ENCODE assay signal across 20 cellular contexts in the genomic region with DNA sequence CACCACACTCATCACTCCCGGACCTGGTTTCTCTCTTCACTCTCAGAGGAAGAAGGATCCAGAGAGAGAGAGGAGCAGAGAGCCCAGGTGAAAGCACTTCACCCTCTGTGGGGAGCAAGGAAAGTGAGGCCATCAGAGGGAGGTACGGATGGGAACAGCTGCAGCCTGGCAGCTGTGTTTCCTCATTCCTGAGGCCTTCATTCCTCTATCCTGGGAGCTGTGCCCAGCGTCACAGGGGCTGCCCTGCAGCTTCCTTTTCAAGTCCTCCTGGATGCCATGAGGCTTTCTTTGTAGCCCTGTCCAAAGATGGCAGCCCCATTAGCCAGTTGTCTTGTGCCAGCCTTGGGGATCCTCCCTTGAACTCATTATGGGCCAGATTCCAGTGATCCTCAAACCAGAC.
DNase-seq lines count a peak whose midpoint lies in the region; ATAC-seq, FAIRE-seq and TF ChIP-seq lines count a peak whose summit lies in the region.
"Had no signal": no experiment of that assay in that cellular context is flagged by ENCODE, and none has a peak within 500 bp of the region (broad histone marks: within the 10 kb centered on the region; RNA-seq: fewer than 3 reads in every experiment).

No MANE protein-coding gene starts in this region.

- H4K20me1 ChIP-seq in keratinocyte (ENCODE audit: control insufficient read depth, extremely low read depth, insufficient read depth, low read length) (no peaks in the 10 kb centered on the region), smooth muscle cell (ENCODE audit: low read depth) (no peaks in the 10 kb centered on the region)

- H3K4me1 ChIP-seq in keratinocyte (ENCODE audit: control insufficient read depth, extremely low read depth, insufficient read depth, low read length) (peaks cover 28% of the 10 kb centered on the region), smooth muscle cell (ENCODE audit: low read depth) (no peaks in the 10 kb centered on the region)
- H3K4me1 ChIP-seq: HAP-1, SJSA1 had no signal

- no peak for DNase-seq in Right ventricle myocardium inferior (ENCODE audit: missing footprints)
- no peak for DNase-seq in cardiac septum (ENCODE audit: low spot score)
- DNase-seq in bronchial epithelial cell (ENCODE audit: low read depth): peak; percentile 37
- DNase-seq in keratinocyte (ENCODE audit: low read depth, low spot score): no peak
- DNase-seq in smooth muscle cell (lab: John Stamatoyannopoulos, UW; ENCODE audit: unreplicated experiment): no peak
- no peak for DNase-seq in RPMI8226
- DNase-seq: activated CD4-positive, alpha-beta T cell treated with anti-CD3 and anti-CD28 coated beads, Interleukin-2, amount 50 U/mL, for 4 hours; activated gamma-delta T cell; cerebellar nuclear complex; DMS53; NCI-H2081; nephron progenitor cell; stimulated activated CD8-positive, alpha-beta memory T cell treated with anti-CD3 and anti-CD28 coated beads, Interleukin-4, amount 100 ng/mL, for 48 hours; T-helper 2 cell had no signal

- no peak overlapping the region for H3K9ac ChIP-seq in keratinocyte (ENCODE audit: control insufficient read depth, extremely low read depth, insufficient read depth, low read length)
- H3K9ac ChIP-seq in smooth muscle cell (ENCODE audit: low read depth): no peak overlapping the region

- WGBS in smooth muscle cell (ENCODE audit: low lambda C conversion rate): 80% methylated on average over 3 of the region's 3 CpGs

- FAIRE-seq in bronchial epithelial cell (lab: Jason Lieb, UNC) (no peak), keratinocyte (lab: Jason Lieb, UNC) (peak; percentile 17)

- H3K9me1 ChIP-seq in keratinocyte (ENCODE audit: control insufficient read depth, extremely low read depth, insufficient read depth, low read length): no peaks in the 10 kb centered on the region

- TF ChIP-seq CTCF in bronchial epithelial cell (IDR thresholded peaks at IDR 0.05; ENCODE audit: insufficient read depth, low read length, severe bottlenecking) (no peak), keratinocyte (optimal IDR thresholded peaks at IDR 0.05 in 1 of 3, IDR thresholded peaks at IDR 0.05 in 1 of 3, conservative IDR thresholded peaks at IDR 0.05 in 1 of 3; ENCODE audit: extremely low read depth in 1 of 3, insufficient read depth in 2 of 3, low read length in 3 of 3) (no peak), smooth muscle cell (IDR thresholded peaks at IDR 0.05; ENCODE audit: borderline replicate concordance, insufficient read depth, poor library complexity, severe bottlenecking) (no peak)

- H3K27me3 ChIP-seq in bronchial epithelial cell (ENCODE audit: control insufficient read depth, insufficient read depth, low read length) (no peaks in the 10 kb centered on the region), keratinocyte (ENCODE audit: control insufficient read depth, extremely low read depth, insufficient read depth, low read length) (no peaks in the 10 kb centered on the region), smooth muscle cell (ENCODE audit: low read depth) (no peaks in the 10 kb centered on the region)
- H3K27me3 ChIP-seq: SJSA1, vagina had no signal

- H3K27ac ChIP-seq in keratinocyte (ENCODE audit: control insufficient read depth, insufficient read depth, low read length) (peak overlapping the region; percentile 89), smooth muscle cell (ENCODE audit: low read depth) (no peak overlapping the region)
- H3K27ac ChIP-seq: adrenal gland, SJSA1, vagina had no signal

- H3K4me3 ChIP-seq in bronchial epithelial cell (ENCODE audit: low read depth, low read length) (no peak overlapping the region), keratinocyte (ENCODE audit: control insufficient read depth in 2 of 3, extremely low read depth in 1 of 3, insufficient read depth in 2 of 3, low read depth in 1 of 3, low read length in 3 of 3) (no peak overlapping the region), smooth muscle cell (no peak overlapping the region)
- H3K4me3 ChIP-seq: adrenal gland, HAP-1, SJSA1, vagina had no signal

- peak overlapping the region; percentile 63 for H2AFZ ChIP-seq in keratinocyte (ENCODE audit: control insufficient read depth, low read length)
- no peak overlapping the region for H2AFZ ChIP-seq in smooth muscle cell (ENCODE audit: low read depth)

- peak overlapping the region; percentile 64 for H3K4me2 ChIP-seq in keratinocyte (ENCODE audit: control insufficient read depth, extremely low read depth, insufficient read depth, low read depth, low read length)
- H3K4me2 ChIP-seq in smooth muscle cell: no peak overlapping the region

- peaks cover 4% of the 10 kb centered on the region for H3F3A ChIP-seq in smooth muscle cell (ENCODE audit: low read depth)

- peak; percentile 42 for ATAC-seq in Right ventricle myocardium inferior
- no peak for ATAC-seq in HG02610 (IDR thresholded peaks at IDR 0.05; ENCODE audit: unreplicated experiment)
- no peak for ATAC-seq in HG03135 (IDR thresholded peaks at IDR 0.05; ENCODE audit: unreplicated experiment)

- H3K79me2 ChIP-seq in keratinocyte (ENCODE audit: control insufficient read depth, insufficient read depth, low read length): no peaks in the 10 kb centered on the region
- no peaks in the 10 kb centered on the region for H3K79me2 ChIP-seq in smooth muscle cell (ENCODE audit: low read depth)

- dilution Hi-C loops in keratinocyte (cut with MboI; ENCODE audit: extremely low pct_ligation_motif_present, low sequenced_read_pairs): no loop called here

- intact Hi-C loops in Right ventricle myocardium inferior (cut with DNase I) (no loop called here), cardiac septum (cut with DNase I) (no loop called here)

- H3K9me3 ChIP-seq in keratinocyte (ENCODE audit: control insufficient read depth, low read depth, low read length) (no peaks in the 10 kb centered on the region), smooth muscle cell (replicated peaks; ENCODE audit: low read depth) (no peaks in the 10 kb centered on the region)
- H3K9me3 ChIP-seq: adrenal gland, HAP-1, SJSA1, vagina had no signal

- no peaks in the 10 kb centered on the region for H3K36me3 ChIP-seq in bronchial epithelial cell (ENCODE audit: control insufficient read depth, insufficient read depth, low read length)
- H3K36me3 ChIP-seq in keratinocyte (ENCODE audit: control insufficient read depth in 2 of 2, extremely low read depth in 1 of 2, insufficient read depth in 2 of 2, low read length in 2 of 2): no peaks in the 10 kb centered on the region
- no peaks in the 10 kb centered on the region for H3K36me3 ChIP-seq in smooth muscle cell (ENCODE audit: low read depth)
- H3K36me3 ChIP-seq: adrenal gland, HAP-1, SJSA1, vagina had no signal
